11 cellular contexts compared by ENCODE assay signal in genomic region chr18:7720395-7720794, GRCh38.
"Had no signal": no experiment of that assay in that cellular context is flagged by ENCODE, and none has a peak within 500 bp of the region (broad histone marks: within the 10 kb centered on the region; RNA-seq: fewer than 3 reads in every experiment).

No MANE protein-coding gene starts in this region.

- H3K36me3 ChIP-seq: HAP-1 had no signal

- DNase-seq: GM23248, GOT3, H7, H9, HCEC 1CT, HFFc6 had no signal

- H3K27ac ChIP-seq: GM23248 had no signal

- H3K4me2 ChIP-seq: GM23338 had no signal

- H2AFZ ChIP-seq: GM23248, GM23338 had no signal

- H3K9ac ChIP-seq: GM23248 had no signal

- H3K4me3 ChIP-seq: GM23248, GM23338, HAP-1 had no signal

- ATAC-seq: GM23338, HCT116 had no signal

- H3K4me1 ChIP-seq: HAP-1 had no signal

- FAIRE-seq: H1, H54 had no signal
